In genomic region chr11:76637491-76638266, GRCh38 we compare ENCODE assay signal across 9 cellular contexts. TPM values are rescaled to one million over a fixed set of nuclear protein-coding genes. Genes with fewer than 3 reads are reported as not detected.
DNase-seq lines count a peak whose midpoint lies in the region; ATAC-seq, FAIRE-seq and TF ChIP-seq lines count a peak whose summit lies in the region.
"Had no signal": no experiment of that assay in that cellular context is flagged by ENCODE, and none has a peak within 500 bp of the region (broad histone marks: within the 10 kb centered on the region; RNA-seq: fewer than 3 reads in every experiment).

No MANE protein-coding gene starts in this region.

- H3K79me2 ChIP-seq in SU-DHL-6 (ENCODE audit: insufficient read depth, low read length) = no peaks in the 10 kb centered on the region

- no peak overlapping the region for H3K4me3 ChIP-seq in SU-DHL-6 (ENCODE audit: insufficient read depth, low read length, poor library complexity, severe bottlenecking)
- no peak overlapping the region for H3K4me3 ChIP-seq in skeletal muscle tissue (ENCODE audit: low read length in 3 of 3)

- H3K4me1 ChIP-seq in skeletal muscle tissue (ENCODE audit: control insufficient read depth in 3 of 3, insufficient read depth in 3 of 3, low read length in 3 of 3) = peaks cover 16 to 25% (median 23%) of the 10 kb centered on the region in 3 donors

- no peaks in the 10 kb centered on the region for H4K20me1 ChIP-seq in SU-DHL-6 (ENCODE audit: low read depth, low read length)

- H3K27me3 ChIP-seq in SU-DHL-6 (ENCODE audit: low read length) (no peaks in the 10 kb centered on the region), skeletal muscle tissue (ENCODE audit: control insufficient read depth in 3 of 3, insufficient read depth in 3 of 3, low read length in 3 of 3) (peaks cover 3 to 14% (median 3%) of the 10 kb centered on the region in 3 donors)

- H3F3A ChIP-seq in SU-DHL-6 (ENCODE audit: insufficient read depth) = peaks cover 5% of the 10 kb centered on the region; the same call in 1 of the 2 replicates

- DNase-seq in NOMO-1 (lab: John Stamatoyannopoulos, UW; ENCODE audit: unreplicated experiment in 2 of 2) = peak; percentile 14 to 24
- no peak for DNase-seq in NOMO-1 treated with dmso at 0.1 percent for 144 hours (lab: John Stamatoyannopoulos, UW; ENCODE audit: unreplicated experiment)
- no peak for DNase-seq in caudate nucleus (lab: John Stamatoyannopoulos, UW)
- no peak for DNase-seq in GDM1 (lab: John Stamatoyannopoulos, UW)
- no peak for DNase-seq in H54 (ENCODE audit: insufficient read length, low spot score)

- ATAC-seq in HG02938 (IDR thresholded peaks at IDR 0.05; ENCODE audit: unreplicated experiment) = peak; percentile 81

- H3K9me3 ChIP-seq in SU-DHL-6 (ENCODE audit: insufficient read depth, low read length) (no peaks in the 10 kb centered on the region), skeletal muscle tissue (ENCODE audit: control insufficient read depth in 3 of 3, low read length in 3 of 3) (no peaks in the 10 kb centered on the region)

- H3K4me2 ChIP-seq in SU-DHL-6 (ENCODE audit: low read depth, low read length, poor library complexity, severe bottlenecking) = peak overlapping the region; percentile 42

- H3K9me2 ChIP-seq in SU-DHL-6 (replicated peaks; ENCODE audit: insufficient read depth, low read length) = no peaks in the 10 kb centered on the region

- no peak for FAIRE-seq in H54 (lab: Jason Lieb, UNC)

- H3K9ac ChIP-seq in SU-DHL-6 (ENCODE audit: low read length) = peak overlapping the region; percentile 28; the same call in 1 of the 2 replicates
- H3K9ac ChIP-seq in skeletal muscle tissue (ENCODE audit: low read depth in 1 of 3, low read length in 3 of 3) = no peak overlapping the region

- H3K27ac ChIP-seq in SU-DHL-6 (ENCODE audit: low read depth, low read length) = peak overlapping the region; percentile 78
- H3K27ac ChIP-seq in skeletal muscle tissue (ENCODE audit: low read depth, low read length) = peak overlapping the region; percentile 64
- H3K27ac ChIP-seq in caudate nucleus (ENCODE audit: low read depth, low read length) = no peak overlapping the region
- H3K27ac ChIP-seq: 22Rv1 had no signal

- no peak for TF ChIP-seq CTCF in SU-DHL-6 (IDR thresholded peaks at IDR 0.05; ENCODE audit: insufficient read depth, low read length, poor library complexity, severe bottlenecking)

- no peaks in the 10 kb centered on the region for H3K36me3 ChIP-seq in SU-DHL-6 (ENCODE audit: low read length)
- H3K36me3 ChIP-seq in skeletal muscle tissue (ENCODE audit: control insufficient read depth in 3 of 3, insufficient read depth in 3 of 3, low read length in 3 of 3) = no peaks in the 10 kb centered on the region

- H2AFZ ChIP-seq in SU-DHL-6 (ENCODE audit: low read depth, low read length, severe bottlenecking) = no peak overlapping the region

- TF ChIP-seq POLR2A in H54 (IDR thresholded peaks at IDR 0.05; ENCODE audit: low read depth, low read length) = no peak

RNA-seq across cellular contexts. Expression of gene LRRC32, which starts 32.9 kb away (rescaled TPM):
- 6.3 TPM for total RNA-seq in skeletal muscle tissue

Comparison
In these comparisons a context has a peak if more than half of its experiments do, and no peak if none do; other contexts are left out.
1. DNase-seq: peak in NOMO-1 (2 of 2); none in NOMO-1 treated with dmso at 0.1 percent for 144 hours (single experiment), caudate nucleus (0 of 61), GDM1 (single experiment) and H54 (single experiment).